22 cellular contexts compared by ENCODE assay signal in genomic region chr4:159075531-159075932, GRCh38. TPM values are rescaled to one million over a fixed set of nuclear protein-coding genes. Genes with fewer than 3 reads are reported as not detected.
DNase-seq lines count a peak whose midpoint lies in the region; ATAC-seq, FAIRE-seq and TF ChIP-seq lines count a peak whose summit lies in the region.
"Had no signal": no experiment of that assay in that cellular context is flagged by ENCODE, and none has a peak within 500 bp of the region (broad histone marks: within the 10 kb centered on the region; RNA-seq: fewer than 3 reads in every experiment).

No MANE protein-coding gene starts in this region.

- DNase-seq in activated naive CD4-positive, alpha-beta T cell treated with anti-CD3 and anti-CD28 coated beads, Interleukin-2, amount 10 ng/mL, durations not matched to agents 7 days and 5 days, result no peak
- DNase-seq in HTR-8/SVneo (ENCODE audit: insufficient read length, low spot score) (peak; percentile 22), dermis microvascular lymphatic vessel endothelial cell (ENCODE audit: low read depth in 2 of 2) (peak; percentile 25 to 73), stromal cell of bone marrow (ENCODE audit: low read depth) (peak; percentile 33), omental fat pad (ENCODE audit: low spot score) (no peak), medulla oblongata (ENCODE audit: extremely low spot score) (no peak)
- no peak for DNase-seq in effector CD8-positive, alpha-beta T cell (lab: John Stamatoyannopoulos, UW)
- DNase-seq: activated CD4-positive, alpha-beta T cell treated with anti-CD3 and anti-CD28 coated beads, Interleukin-2, amount 50 U/mL, for 4 hours; activated naive CD8-positive, alpha-beta T cell treated with anti-CD3 and anti-CD28 coated beads, Interleukin-2, amount 10 ng/mL, durations not matched to agents 7 days and 5 days; activated T-cell treated with anti-CD3 and anti-CD28 coated beads, Interleukin-2, amount 50 U/mL, for 24 hours; CD4-positive, alpha-beta memory T cell; dermis blood vessel endothelial cell; DMS53; left colon; NCI-H1417 treated with DMSO at 0.1 percent for 48 hours; NCI-H526; nephron progenitor cell; Right ventricle myocardium superior; stimulated activated CD4-positive, alpha-beta T cell treated with anti-CD3 and anti-CD28 coated beads, Interleukin-2, amount 100 ng/mL, for 48 hours; T-helper 1 cell had no signal

- no peaks in the 10 kb centered on the region for H3K36me3 Mint-ChIP-seq in activated naive CD4-positive, alpha-beta T cell treated with anti-CD3 and anti-CD28 coated beads, Interleukin-2, amount 50 U/mL, for 24 hours
- H3K36me3 Mint-ChIP-seq in activated naive CD4-positive, alpha-beta T cell treated with anti-CD3 and anti-CD28 coated beads, Interleukin-2, amount 10 ng/mL, durations not matched to agents 7 days and 5 days, result no peaks in the 10 kb centered on the region
- H3K36me3 Mint-ChIP-seq: CD4-positive, alpha-beta memory T cell; mesothelial cell of epicardium had no signal

- FAIRE-seq in HTR-8/SVneo (lab: Jason Lieb, UNC), result no peak

- no peak for ATAC-seq in omental fat pad (ENCODE audit: low FRiP score)
- ATAC-seq: left colon had no signal

- H3K27ac Mint-ChIP-seq in activated naive CD4-positive, alpha-beta T cell treated with anti-CD3 and anti-CD28 coated beads, Interleukin-2, amount 50 U/mL, for 24 hours, result peak overlapping the region; percentile 46
- no peak overlapping the region for H3K27ac Mint-ChIP-seq in activated naive CD4-positive, alpha-beta T cell treated with anti-CD3 and anti-CD28 coated beads, Interleukin-2, amount 10 ng/mL, durations not matched to agents 7 days and 5 days
- H3K27ac Mint-ChIP-seq: activated naive CD8-positive, alpha-beta T cell treated with anti-CD3 and anti-CD28 coated beads, Interleukin-2, amount 10 ng/mL, durations not matched to agents 7 days and 5 days; activated T-cell treated with anti-CD3 and anti-CD28 coated beads, Interleukin-2, amount 50 U/mL, for 24 hours; CD4-positive, alpha-beta memory T cell; mesothelial cell of epicardium; nephron progenitor cell had no signal

- no peaks in the 10 kb centered on the region for H3K27me3 Mint-ChIP-seq in activated naive CD4-positive, alpha-beta T cell treated with anti-CD3 and anti-CD28 coated beads, Interleukin-2, amount 50 U/mL, for 24 hours
- H3K27me3 Mint-ChIP-seq in activated naive CD4-positive, alpha-beta T cell treated with anti-CD3 and anti-CD28 coated beads, Interleukin-2, amount 10 ng/mL, durations not matched to agents 7 days and 5 days, result no peaks in the 10 kb centered on the region
- H3K27me3 Mint-ChIP-seq: activated naive CD8-positive, alpha-beta T cell treated with anti-CD3 and anti-CD28 coated beads, Interleukin-2, amount 10 ng/mL, durations not matched to agents 7 days and 5 days; activated T-cell treated with anti-CD3 and anti-CD28 coated beads, Interleukin-2, amount 50 U/mL, for 24 hours; CD4-positive, alpha-beta memory T cell had no signal

- TF ChIP-seq CTCF in omental fat pad (IDR thresholded peaks at IDR 0.05), result no peak

- peaks cover 33% of the 10 kb centered on the region for H3K4me1 Mint-ChIP-seq in activated naive CD4-positive, alpha-beta T cell treated with anti-CD3 and anti-CD28 coated beads, Interleukin-2, amount 50 U/mL, for 24 hours
- peaks cover 32% of the 10 kb centered on the region for H3K4me1 Mint-ChIP-seq in activated naive CD4-positive, alpha-beta T cell treated with anti-CD3 and anti-CD28 coated beads, Interleukin-2, amount 10 ng/mL, durations not matched to agents 7 days and 5 days
- H3K4me1 Mint-ChIP-seq: mesothelial cell of epicardium, nephron progenitor cell had no signal

- CTCF ChIA-PET in activated naive CD4-positive, alpha-beta T cell treated with anti-CD3 and anti-CD28 coated beads, Interleukin-2, amount 10 ng/mL, durations not matched to agents 7 days and 5 days (lab: Charles Lee), result no interaction called here

- no peak overlapping the region for H3K4me3 Mint-ChIP-seq in activated naive CD4-positive, alpha-beta T cell treated with anti-CD3 and anti-CD28 coated beads, Interleukin-2, amount 50 U/mL, for 24 hours
- no peak overlapping the region for H3K4me3 Mint-ChIP-seq in activated naive CD4-positive, alpha-beta T cell treated with anti-CD3 and anti-CD28 coated beads, Interleukin-2, amount 10 ng/mL, durations not matched to agents 7 days and 5 days
- H3K4me3 Mint-ChIP-seq: activated naive CD8-positive, alpha-beta T cell treated with anti-CD3 and anti-CD28 coated beads, Interleukin-2, amount 10 ng/mL, durations not matched to agents 7 days and 5 days; activated T-cell treated with anti-CD3 and anti-CD28 coated beads, Interleukin-2, amount 50 U/mL, for 24 hours; CD4-positive, alpha-beta memory T cell; mesothelial cell of epicardium; nephron progenitor cell had no signal

- H3K9me3 Mint-ChIP-seq in activated naive CD4-positive, alpha-beta T cell treated with anti-CD3 and anti-CD28 coated beads, Interleukin-2, amount 50 U/mL, for 24 hours, result peaks cover 5% of the 10 kb centered on the region
- H3K9me3 Mint-ChIP-seq in activated naive CD4-positive, alpha-beta T cell treated with anti-CD3 and anti-CD28 coated beads, Interleukin-2, amount 10 ng/mL, durations not matched to agents 7 days and 5 days, result no peaks in the 10 kb centered on the region
- H3K9me3 Mint-ChIP-seq: activated naive CD8-positive, alpha-beta T cell treated with anti-CD3 and anti-CD28 coated beads, Interleukin-2, amount 10 ng/mL, durations not matched to agents 7 days and 5 days; activated T-cell treated with anti-CD3 and anti-CD28 coated beads, Interleukin-2, amount 50 U/mL, for 24 hours; CD4-positive, alpha-beta memory T cell; mesothelial cell of epicardium; nephron progenitor cell had no signal

RNA-seq across cellular contexts. Expression of gene RAPGEF2, which starts 27.3 kb away (rescaled TPM):
- 63.8 and 79.8 TPM in 2 replicates for total RNA-seq in dermis microvascular lymphatic vessel endothelial cell
- 100 to 1,000 TPM in 1 of 4 donors, 10 to 100 TPM in 3; 47.2 to 105 (median 50.2) TPM for total RNA-seq in omental fat pad

Comparison
In these comparisons a context has a peak if more than half of its experiments do, and no peak if none do; other contexts are left out.
1. DNase-seq: peak in HTR-8/SVneo (single experiment), dermis microvascular lymphatic vessel endothelial cell (2 of 2) and stromal cell of bone marrow (single experiment); none in activated naive CD4-positive, alpha-beta T cell treated with anti-CD3 and anti-CD28 coated beads, Interleukin-2, amount 10 ng/mL, durations not matched to agents 7 days and 5 days (single experiment), effector CD8-positive, alpha-beta T cell (single experiment), omental fat pad (single experiment) and medulla oblongata (single experiment).